In the genomic region with DNA sequence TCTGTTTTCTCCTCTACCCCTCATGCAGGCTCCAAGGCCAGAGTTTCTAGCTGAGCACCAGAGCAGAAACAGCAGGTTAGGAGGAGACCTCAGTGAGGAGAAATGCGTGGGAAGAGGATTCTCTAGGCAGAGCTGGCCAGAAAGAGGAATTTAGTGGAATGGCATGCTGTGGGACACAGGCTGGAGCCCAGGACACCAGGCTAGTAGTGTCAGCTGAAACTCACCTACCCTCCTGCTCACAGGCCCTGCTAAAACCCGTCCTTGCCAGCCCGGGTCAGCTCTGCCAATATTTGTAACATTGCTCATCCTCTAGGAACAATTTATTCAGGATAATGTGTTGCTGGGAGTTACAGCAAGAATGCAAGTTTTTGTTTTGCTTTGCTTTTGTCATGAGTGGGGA, we compare ENCODE assay signal across 22 cellular contexts. TPM values are rescaled to one million over a fixed set of nuclear protein-coding genes. Genes with fewer than 3 reads are reported as not detected.
DNase-seq lines count a peak whose midpoint lies in the region; ATAC-seq, FAIRE-seq and TF ChIP-seq lines count a peak whose summit lies in the region.
"Had no signal": no experiment of that assay in that cellular context is flagged by ENCODE, and none has a peak within 500 bp of the region (broad histone marks: within the 10 kb centered on the region; RNA-seq: fewer than 3 reads in every experiment).

No MANE protein-coding gene starts in this region.

- intact Hi-C loops in pancreas (cut with DNase I): loop anchor here in 1 of 3 donors (10.0 kb wide), 1 partner anchor 837 kb away; no protein-coding TSS in a partner anchor

- H3K27me3 ChIP-seq in ACC112 (ENCODE audit: insufficient read depth, low read length): no peaks in the 10 kb centered on the region
- H3K27me3 ChIP-seq in upper lobe of left lung: no peaks in the 10 kb centered on the region
- H3K27me3 ChIP-seq in pancreas: no peaks in the 10 kb centered on the region
- H3K27me3 ChIP-seq: SJSA1, thyroid gland had no signal

- peaks cover 1% of the 10 kb centered on the region for H3K27me3 Mint-ChIP-seq in HFFc6 (ENCODE audit: insufficient read depth)
- H3K27me3 Mint-ChIP-seq: activated CD4-positive, alpha-beta T cell treated with anti-CD3 and anti-CD28 coated beads, Interleukin-2, amount 10 ng/mL, durations not matched to agents 7 days and 5 days had no signal

- TF ChIP-seq POLR2A in upper lobe of left lung (IDR thresholded peaks at IDR 0.05): no peak

- no peaks in the 10 kb centered on the region for H3K36me3 ChIP-seq in ACC112 (ENCODE audit: insufficient read depth, low read length)
- no peaks in the 10 kb centered on the region for H3K36me3 ChIP-seq in upper lobe of left lung
- H3K36me3 ChIP-seq in pancreas: no peaks in the 10 kb centered on the region
- H3K36me3 ChIP-seq: SJSA1, thyroid gland had no signal

- TF ChIP-seq EP300 in upper lobe of left lung (IDR thresholded peaks at IDR 0.05): no peak

- DNase-seq in HFFc6 (peak; percentile 73), cardiac fibroblast (ENCODE audit: low read depth in 2 of 2) (peak; percentile 18 to 60), kidney glomerular epithelial cell (lab: John Stamatoyannopoulos, UW) (peak; percentile 82), upper lobe of left lung (no peak), NCI-H187 treated with DMSO at 0.1 percent for 48 hours (lab: John Stamatoyannopoulos, UW) (no peak), pancreas (no peak)
- DNase-seq: activated CD4-positive, alpha-beta T cell treated with anti-CD3 and anti-CD28 coated beads, Interleukin-2, amount 10 ng/mL, durations not matched to agents 7 days and 5 days; activated naive CD8-positive, alpha-beta T cell treated with anti-CD3 and anti-CD28 coated beads for 36 hours; COR-L47; head of caudate nucleus; NCI-H187; NCI-H510A treated with DMSO at 0.1 percent for 48 hours; stimulated activated CD4-positive, alpha-beta T cell treated with anti-CD3 and anti-CD28 coated beads, Interleukin-4, amount 100 ng/mL, for 4 hours; T1000 had no signal

- H3K9me3 Mint-ChIP-seq in HFFc6: no peaks in the 10 kb centered on the region
- H3K9me3 Mint-ChIP-seq: activated CD4-positive, alpha-beta T cell treated with anti-CD3 and anti-CD28 coated beads, Interleukin-2, amount 10 ng/mL, durations not matched to agents 7 days and 5 days; activated naive CD8-positive, alpha-beta T cell treated with anti-CD3 and anti-CD28 coated beads for 36 hours had no signal

- H3K27ac ChIP-seq in ACC112 (ENCODE audit: low read depth, low read length) (no peak overlapping the region), upper lobe of left lung (no peak overlapping the region), pancreas (no peak overlapping the region)
- H3K27ac ChIP-seq: SJSA1, skin epidermis, thyroid gland had no signal

- peak overlapping the region; percentile 45 for H3K27ac Mint-ChIP-seq in HFFc6
- H3K27ac Mint-ChIP-seq: activated CD4-positive, alpha-beta T cell treated with anti-CD3 and anti-CD28 coated beads, Interleukin-2, amount 10 ng/mL, durations not matched to agents 7 days and 5 days; activated naive CD8-positive, alpha-beta T cell treated with anti-CD3 and anti-CD28 coated beads for 36 hours had no signal

- WGBS in upper lobe of left lung, 2 donors: 72 to 88% methylated on average over 3 of the region's 3 CpGs
- WGBS in pancreas, 2 donors: 79 to 80% methylated on average over 3 of the region's 3 CpGs

- no peaks in the 10 kb centered on the region for H3K9me3 ChIP-seq in upper lobe of left lung
- no peaks in the 10 kb centered on the region for H3K9me3 ChIP-seq in pancreas
- H3K9me3 ChIP-seq: SJSA1, thyroid gland had no signal

- H3K4me1 ChIP-seq in ACC112 (ENCODE audit: control insufficient read depth, insufficient read depth, low read length, unreplicated experiment) (peaks cover 11% of the 10 kb centered on the region), upper lobe of left lung (no peaks in the 10 kb centered on the region), pancreas (no peaks in the 10 kb centered on the region)
- H3K4me1 ChIP-seq: SJSA1, thyroid gland had no signal

- H3K4me1 Mint-ChIP-seq in HFFc6 (ENCODE audit: low read depth): peaks cover 26% of the 10 kb centered on the region
- H3K4me1 Mint-ChIP-seq: activated CD4-positive, alpha-beta T cell treated with anti-CD3 and anti-CD28 coated beads, Interleukin-2, amount 10 ng/mL, durations not matched to agents 7 days and 5 days; activated naive CD8-positive, alpha-beta T cell treated with anti-CD3 and anti-CD28 coated beads for 36 hours had no signal

- H2AFZ ChIP-seq in ACC112 (ENCODE audit: low read length, unreplicated experiment): peak overlapping the region; percentile 13

- H3K4me3 ChIP-seq in ACC112 (ENCODE audit: low read depth, low read length): no peak overlapping the region
- H3K4me3 ChIP-seq in cardiac fibroblast (replicated peaks in 1 of 2; ENCODE audit: low read depth in 2 of 2, low read length in 2 of 2): no peak overlapping the region
- H3K4me3 ChIP-seq in upper lobe of left lung: no peak overlapping the region
- no peak overlapping the region for H3K4me3 ChIP-seq in pancreas
- H3K4me3 ChIP-seq: SJSA1, skin epidermis, thyroid gland had no signal

- no peaks in the 10 kb centered on the region for H3K36me3 Mint-ChIP-seq in HFFc6 (ENCODE audit: low read depth)
- H3K36me3 Mint-ChIP-seq: activated naive CD8-positive, alpha-beta T cell treated with anti-CD3 and anti-CD28 coated beads for 36 hours had no signal

- no peaks in the 10 kb centered on the region for H3K79me2 ChIP-seq in ACC112 (ENCODE audit: control insufficient read depth, insufficient read depth, low read length, unreplicated experiment)

- TF ChIP-seq CTCF in HFFc6 (IDR thresholded peaks at IDR 0.05) (no peak), cardiac fibroblast (IDR thresholded peaks at IDR 0.05; ENCODE audit: low read depth, low read length) (no peak), upper lobe of left lung (IDR thresholded peaks at IDR 0.05) (no peak), pancreas (IDR thresholded peaks at IDR 0.05) (no peak)

- no peak for FAIRE-seq in pancreas (lab: Jason Lieb, UNC)
- FAIRE-seq: GM19239, keratinocyte had no signal

- ATAC-seq in upper lobe of left lung (ENCODE audit: low FRiP score in 2 of 2) (no peak), pancreas (no peak), GM18519 (IDR thresholded peaks at IDR 0.05; ENCODE audit: low FRiP score, unreplicated experiment) (no peak)

- H3K4me3 Mint-ChIP-seq in HFFc6: peak overlapping the region; percentile 38
- H3K4me3 Mint-ChIP-seq: activated CD4-positive, alpha-beta T cell treated with anti-CD3 and anti-CD28 coated beads, Interleukin-2, amount 10 ng/mL, durations not matched to agents 7 days and 5 days; activated naive CD8-positive, alpha-beta T cell treated with anti-CD3 and anti-CD28 coated beads for 36 hours had no signal

RNA-seq across cellular contexts. Expression of gene AGXT2, which starts 40.2 kb away (rescaled TPM):
- not detected for total RNA-seq in HFFc6 (2021; fragmentation: NEBNext Ultra II Directional; extraction: Animal tissue kit (Norgen Biotek cat#: 25700))
- total RNA-seq in upper lobe of left lung: not detected
- not detected for total RNA-seq in pancreas
- not detected for polyA plus RNA-seq in pancreas
- total RNA-seq: A172; activated CD4-positive, alpha-beta T cell treated with anti-CD3 and anti-CD28 coated beads, Interleukin-2, amount 10 ng/mL, durations not matched to agents 7 days and 5 days; activated naive CD8-positive, alpha-beta T cell treated with anti-CD3 and anti-CD28 coated beads for 36 hours; SJSA1; thyroid gland had no signal
- polyA plus RNA-seq: keratinocyte had no signal

Comparison
In these comparisons a context has a peak if more than half of its experiments do, and no peak if none do; other contexts are left out.
1. DNase-seq: peak in HFFc6 (single experiment), cardiac fibroblast (2 of 2) and kidney glomerular epithelial cell (single experiment); none in upper lobe of left lung (0 of 2), NCI-H187 treated with DMSO at 0.1 percent for 48 hours (single experiment) and pancreas (0 of 6).